ENCODE assay signal across 26 cellular contexts in genomic region chr7:30501264-30501663, GRCh38.
"Had no signal": no experiment of that assay in that cellular context is flagged by ENCODE, and none has a peak within 500 bp of the region (broad histone marks: within the 10 kb centered on the region; RNA-seq: fewer than 3 reads in every experiment).

No MANE protein-coding gene starts in this region.

- H3K27me3 ChIP-seq: esophagus squamous epithelium, heart right ventricle, left lung, right atrium auricular region, sigmoid colon, tibial nerve, upper lobe of right lung, uterus had no signal

- H3K36me3 ChIP-seq: prostate gland, right atrium auricular region, uterus had no signal

- H3K27me3 Mint-ChIP-seq: effector memory CD8-positive, alpha-beta T cell; naive thymus-derived CD4-positive, alpha-beta T cell; stimulated activated naive B cell treated with anti-CD40 and anti-IgM and Interleukin-4, amounts not matched to agents 10 μg/mL and 1 μg/mL and 100 μg/mL, for 72 hours; stimulated activated naive CD8-positive, alpha-beta T cell treated with anti-CD3 and anti-CD28 coated beads, Interleukin-15, Interleukin-2, amounts not matched to agents 100 ng/mL and 50 ng/mL, for 24 hours had no signal

- H3K27ac ChIP-seq: coronary artery, heart right ventricle, left lung, prostate gland, right atrium auricular region, sigmoid colon, thoracic aorta, tibial nerve, upper lobe of right lung, uterus had no signal

- H3K9me3 Mint-ChIP-seq: effector memory CD8-positive, alpha-beta T cell; stimulated activated naive B cell treated with anti-CD40 and anti-IgM and Interleukin-4, amounts not matched to agents 10 μg/mL and 1 μg/mL and 100 μg/mL, for 72 hours; stimulated activated naive CD8-positive, alpha-beta T cell treated with anti-CD3 and anti-CD28 coated beads, Interleukin-15, Interleukin-2, amounts not matched to agents 100 ng/mL and 50 ng/mL, for 24 hours had no signal

- DNase-seq: dermis blood vessel endothelial cell; effector memory CD8-positive, alpha-beta T cell; erythroblast; esophagus squamous epithelium; foreskin melanocyte; glutamatergic neuron; heart right ventricle; hippocampal formation; left cardiac atrium; left lung; mesenchymal stem cell; midbrain; naive thymus-derived CD4-positive, alpha-beta T cell; nucleus accumbens; sigmoid colon; stimulated activated CD4-positive, alpha-beta T cell treated with anti-CD3 and anti-CD28 coated beads, Interleukin-2, amount 100 ng/mL, for 24 hours; stimulated activated naive B cell treated with anti-CD40 and anti-IgM and Interleukin-4, amounts not matched to agents 10 μg/mL and 1 μg/mL and 100 μg/mL, for 72 hours; upper lobe of right lung; uterus had no signal

- H3K4me3 Mint-ChIP-seq: effector memory CD8-positive, alpha-beta T cell; naive thymus-derived CD4-positive, alpha-beta T cell; stimulated activated naive B cell treated with anti-CD40 and anti-IgM and Interleukin-4, amounts not matched to agents 10 μg/mL and 1 μg/mL and 100 μg/mL, for 72 hours; stimulated activated naive CD8-positive, alpha-beta T cell treated with anti-CD3 and anti-CD28 coated beads, Interleukin-15, Interleukin-2, amounts not matched to agents 100 ng/mL and 50 ng/mL, for 24 hours had no signal

- H3K4me1 ChIP-seq: uterus had no signal

- H3K27ac Mint-ChIP-seq: effector memory CD8-positive, alpha-beta T cell; naive thymus-derived CD4-positive, alpha-beta T cell; nephron; stimulated activated naive B cell treated with anti-CD40 and anti-IgM and Interleukin-4, amounts not matched to agents 10 μg/mL and 1 μg/mL and 100 μg/mL, for 72 hours; stimulated activated naive CD8-positive, alpha-beta T cell treated with anti-CD3 and anti-CD28 coated beads, Interleukin-15, Interleukin-2, amounts not matched to agents 100 ng/mL and 50 ng/mL, for 24 hours had no signal

- H3K4me3 ChIP-seq: coronary artery, esophagus squamous epithelium, heart right ventricle, left lung, prostate gland, right atrium auricular region, sigmoid colon, thoracic aorta, tibial nerve, upper lobe of right lung, uterus had no signal

- H3K9me3 ChIP-seq: esophagus squamous epithelium, heart right ventricle, left lung, prostate gland, right atrium auricular region, sigmoid colon, thoracic aorta, tibial nerve, upper lobe of right lung, uterus had no signal
